In the genomic region with DNA sequence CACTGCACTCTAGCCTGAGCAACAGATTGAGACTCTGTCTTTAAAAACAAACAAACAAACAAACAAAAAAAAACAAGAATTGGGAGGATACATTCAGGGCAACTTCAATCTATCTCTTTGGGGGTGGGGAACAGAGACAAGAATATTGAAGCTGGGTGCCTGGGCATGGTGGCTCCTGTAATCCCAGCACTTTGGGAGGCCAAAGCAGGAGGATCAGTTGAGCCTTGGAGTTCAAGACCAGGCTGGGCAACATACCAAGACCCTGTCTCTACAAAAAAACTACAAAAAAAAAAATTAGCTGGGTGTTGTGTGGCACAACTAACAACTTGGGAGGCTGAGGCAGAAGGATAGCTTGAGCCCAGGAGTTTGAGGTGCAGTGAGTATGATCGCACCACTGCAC, we compare ENCODE assay signal across 9 cellular contexts. TPM values are rescaled to one million over a fixed set of nuclear protein-coding genes. Genes with fewer than 3 reads are reported as not detected.
DNase-seq lines count a peak whose midpoint lies in the region; ATAC-seq and TF ChIP-seq lines count a peak whose summit lies in the region.
"Had no signal": no experiment of that assay in that cellular context is flagged by ENCODE, and none has a peak within 500 bp of the region (broad histone marks: within the 10 kb centered on the region; RNA-seq: fewer than 3 reads in every experiment).

No MANE protein-coding gene starts in this region.

- no peak for TF ChIP-seq EP300 in SK-N-SH (IDR thresholded peaks at IDR 0.05; ENCODE audit: borderline replicate concordance in 1 of 2, low read depth in 1 of 2, low read length in 1 of 2)

- H3K4me3 Mint-ChIP-seq in activated CD4-positive, alpha-beta memory T cell treated with anti-CD3 and anti-CD28 coated beads, Interleukin-2, amount 10 ng/mL, durations not matched to agents 7 days and 5 days: peak overlapping the region; percentile 81
- peak overlapping the region; percentile 74 to 83 for H3K4me3 Mint-ChIP-seq in stimulated activated naive CD8-positive, alpha-beta T cell treated with anti-CD3 and anti-CD28 coated beads, Interleukin-15, amount 100 ng/mL, for 72 hours

- H3K9ac ChIP-seq in SK-N-SH (peak overlapping the region; percentile 89), iPS-18a (ENCODE audit: low read length) (peak overlapping the region; percentile 63)

- H4K20me1 ChIP-seq in SK-N-SH (ENCODE audit: insufficient read depth): peaks cover 38% of the 10 kb centered on the region

- no peak overlapping the region for H3K27ac ChIP-seq in SK-N-SH (ENCODE audit: low read depth in 2 of 2, low read length in 1 of 2)
- no peak overlapping the region for H3K27ac ChIP-seq in iPS-18a (ENCODE audit: low read length)

- peak overlapping the region; percentile 100 for H3K4me2 ChIP-seq in SK-N-SH

- ATAC-seq in SK-N-SH treated with all-trans-retinoic acid at 6 μM for 48 hours (no peak), HG03342 (IDR thresholded peaks at IDR 0.05; ENCODE audit: unreplicated experiment) (no peak)
- ATAC-seq in stimulated activated naive CD8-positive, alpha-beta T cell treated with anti-CD3 and anti-CD28 coated beads, Interleukin-15, amount 100 ng/mL, for 72 hours: no peak

- H3K4me1 Mint-ChIP-seq in activated CD4-positive, alpha-beta memory T cell treated with anti-CD3 and anti-CD28 coated beads, Interleukin-2, amount 10 ng/mL, durations not matched to agents 7 days and 5 days: peaks cover 46% of the 10 kb centered on the region
- peaks cover 50% of the 10 kb centered on the region for H3K4me1 Mint-ChIP-seq in stimulated activated naive CD8-positive, alpha-beta T cell treated with anti-CD3 and anti-CD28 coated beads, Interleukin-15, amount 100 ng/mL, for 72 hours

- no peaks in the 10 kb centered on the region for H3K27me3 Mint-ChIP-seq in activated CD4-positive, alpha-beta memory T cell treated with anti-CD3 and anti-CD28 coated beads, Interleukin-2, amount 10 ng/mL, durations not matched to agents 7 days and 5 days
- no peaks in the 10 kb centered on the region for H3K27me3 Mint-ChIP-seq in stimulated activated naive CD8-positive, alpha-beta T cell treated with anti-CD3 and anti-CD28 coated beads, Interleukin-15, amount 100 ng/mL, for 72 hours

- H3K36me3 ChIP-seq in SK-N-SH (replicated peaks in 1 of 2; ENCODE audit: control insufficient read depth in 1 of 2, insufficient read depth in 2 of 2, low read length in 1 of 2) (peaks cover 2 to 4% of the 10 kb centered on the region in 2 experiments), iPS-18a (ENCODE audit: control insufficient read depth, low read depth, low read length) (no peaks in the 10 kb centered on the region)

- no peaks in the 10 kb centered on the region for H3K9me2 ChIP-seq in SK-N-SH

- DNase-seq in SK-N-SH: no peak
- DNase-seq in activated CD4-positive, alpha-beta memory T cell treated with anti-CD3 and anti-CD28 coated beads, Interleukin-2, amount 10 ng/mL, durations not matched to agents 7 days and 5 days: no peak
- no peak for DNase-seq in stimulated activated naive CD8-positive, alpha-beta T cell treated with anti-CD3 and anti-CD28 coated beads, Interleukin-15, amount 100 ng/mL, for 72 hours
- DNase-seq in UCSD-AML1 (lab: John Stamatoyannopoulos, UW; ENCODE audit: unreplicated experiment): no peak
- DNase-seq in HT-29 (ENCODE audit: low spot score): no peak
- DNase-seq: SHP77 had no signal

- H3K79me2 ChIP-seq in SK-N-SH (ENCODE audit: insufficient read depth): peaks cover 81% of the 10 kb centered on the region

- no peaks in the 10 kb centered on the region for H3K9me3 ChIP-seq in SK-N-SH
- no peaks in the 10 kb centered on the region for H3K9me3 ChIP-seq in iPS-18a (ENCODE audit: control insufficient read depth, low read depth, low read length)

- POLR2A ChIA-PET in SK-N-SH (lab: Yijun Ruan, JAX): no interaction called here
- POLR2A ChIA-PET in activated CD4-positive, alpha-beta memory T cell treated with anti-CD3 and anti-CD28 coated beads, Interleukin-2, amount 10 ng/mL, durations not matched to agents 7 days and 5 days (lab: Charles Lee): interaction anchor here (0.6 to 7.1 kb wide), 5 partner anchors 15 to 683 kb away, joined by 3 to 100 read pairs (median 3); a partner anchor contains a TSS

- H3K27me3 ChIP-seq in SK-N-SH (ENCODE audit: insufficient read depth): no peaks in the 10 kb centered on the region
- H3K27me3 ChIP-seq in iPS-18a (ENCODE audit: control insufficient read depth, insufficient read depth, low read length): peaks cover 34% of the 10 kb centered on the region

- TF ChIP-seq RAD21 in SK-N-SH (IDR thresholded peaks at IDR 0.05; ENCODE audit: low read length): no peak

- H3K4me1 ChIP-seq in SK-N-SH (ENCODE audit: control insufficient read depth in 1 of 2, insufficient read depth in 2 of 2, low read depth in 1 of 2, low read length in 1 of 2) (peaks cover 0 to 13% of the 10 kb centered on the region in 2 experiments; a peak in 1 of 4 replicates), iPS-18a (ENCODE audit: control insufficient read depth, low read depth, low read length) (no peaks in the 10 kb centered on the region)

- peak overlapping the region; percentile 66 for H3K27ac Mint-ChIP-seq in activated CD4-positive, alpha-beta memory T cell treated with anti-CD3 and anti-CD28 coated beads, Interleukin-2, amount 10 ng/mL, durations not matched to agents 7 days and 5 days
- H3K27ac Mint-ChIP-seq in stimulated activated naive CD8-positive, alpha-beta T cell treated with anti-CD3 and anti-CD28 coated beads, Interleukin-15, amount 100 ng/mL, for 72 hours: peak overlapping the region; percentile 52 to 91

- peaks cover 4% of the 10 kb centered on the region for H3K36me3 Mint-ChIP-seq in activated CD4-positive, alpha-beta memory T cell treated with anti-CD3 and anti-CD28 coated beads, Interleukin-2, amount 10 ng/mL, durations not matched to agents 7 days and 5 days (ENCODE audit: low read depth)

- no peaks in the 10 kb centered on the region for H3K9me3 Mint-ChIP-seq in activated CD4-positive, alpha-beta memory T cell treated with anti-CD3 and anti-CD28 coated beads, Interleukin-2, amount 10 ng/mL, durations not matched to agents 7 days and 5 days
- H3K9me3 Mint-ChIP-seq in stimulated activated naive CD8-positive, alpha-beta T cell treated with anti-CD3 and anti-CD28 coated beads, Interleukin-15, amount 100 ng/mL, for 72 hours: no peaks in the 10 kb centered on the region

- peaks cover 7% of the 10 kb centered on the region for H3F3A ChIP-seq in SK-N-SH (replicated peaks; ENCODE audit: insufficient read depth)

- CTCF ChIA-PET in SK-N-SH (lab: Yijun Ruan, JAX): interaction anchor here (1.1 to 5.0 kb wide), 4 partner anchors 44 to 56 kb away, joined by 3 to 25 read pairs (median 4); no protein-coding TSS in a partner anchor
- CTCF ChIA-PET in activated CD4-positive, alpha-beta memory T cell treated with anti-CD3 and anti-CD28 coated beads, Interleukin-2, amount 10 ng/mL, durations not matched to agents 7 days and 5 days (lab: Charles Lee): interaction anchor here (2.4 kb wide), 1 partner anchor 44 kb away, joined by 12 read pairs; no protein-coding TSS in a partner anchor

- no peak for TF ChIP-seq CTCF in SK-N-SH (IDR thresholded peaks at IDR 0.05)

- H2AFZ ChIP-seq in SK-N-SH (ENCODE audit: low read depth): no peak overlapping the region

- WGBS in SK-N-SH (ENCODE audit: low lambda C conversion rate): 42% methylated on average over 1 of the region's 1 CpG

- peak overlapping the region; percentile 76 to 81 for H3K4me3 ChIP-seq in SK-N-SH (ENCODE audit: low read depth in 2 of 2, low read length in 1 of 2)
- H3K4me3 ChIP-seq in iPS-18a (ENCODE audit: low read length): peak overlapping the region; percentile 81

TF ChIP-seq in SK-N-SH, 30 proteins besides CTCF, POLR2A, EP300 and RAD21 (continues in another document):
- TF ChIP-seq ELF1 (IDR thresholded peaks at IDR 0.05) (no peak), SMC3 (IDR thresholded peaks at IDR 0.05; ENCODE audit: low read depth, low read length) (no peak), RXRA (IDR thresholded peaks at IDR 0.05; ENCODE audit: borderline replicate concordance, low read depth) (no peak), MEF2A (IDR thresholded peaks at IDR 0.05; ENCODE audit: borderline replicate concordance, low read depth) (no peak), TAF1 (IDR thresholded peaks at IDR 0.05; ENCODE audit: borderline replicate concordance, low read depth, low read length) (no peak), NFIC (IDR thresholded peaks at IDR 0.05; ENCODE audit: borderline replicate concordance) (no peak)

TF ChIP-seq in SK-N-SH treated with all-trans-retinoic acid at 6 μM for 48 hours, 23 proteins besides CTCF, POLR2A, EP300 and RAD21:
- no peak for TF ChIP-seq ZNF565 (CRISPR knock-in tag; conservative IDR thresholded peaks at IDR 0.05; ENCODE audit: low read depth)
- no peak for TF ChIP-seq ZFP3 (CRISPR knock-in tag; IDR thresholded peaks at IDR 0.05)

RNA-seq across cellular contexts. Expression of a gene that starts 1.2 kb away (rescaled TPM):
- 25.8 and 26.7 TPM in 2 replicates for polyA plus RNA-seq in SK-N-SH (2012; rRNA removed)
- 9.3 and 12.6 TPM in 2 replicates for polyA plus RNA-seq in SK-N-SH (2012; cell fraction: cytosol; rRNA removed)
- polyA plus RNA-seq in SK-N-SH (2012; cell fraction: nucleus; rRNA removed): 72.8 and 106 TPM in 2 replicates
- 10 to 100 TPM; 36.6 to 39.3 TPM for total RNA-seq in activated CD4-positive, alpha-beta memory T cell treated with anti-CD3 and anti-CD28 coated beads, Interleukin-2, amount 10 ng/mL, durations not matched to agents 7 days and 5 days
- total RNA-seq in HT-29 (2014; rRNA removed; shearing (Covaris generic)): 95.8 and 106 TPM in 2 replicates

RNA-seq across cellular contexts. Expression of a gene that starts 16.4 kb away (rescaled TPM):
- polyA plus RNA-seq in SK-N-SH (2012; rRNA removed): 28.0 and 34.2 TPM in 2 replicates
- polyA plus RNA-seq in SK-N-SH (2012; cell fraction: cytosol; rRNA removed): 20.4 and 23.3 TPM in 2 replicates
- 72.9 and 92.5 TPM in 2 replicates for polyA plus RNA-seq in SK-N-SH (2012; cell fraction: nucleus; rRNA removed)
- total RNA-seq in activated CD4-positive, alpha-beta memory T cell treated with anti-CD3 and anti-CD28 coated beads, Interleukin-2, amount 10 ng/mL, durations not matched to agents 7 days and 5 days: 100 to 1,000 TPM; 235 to 248 TPM
- total RNA-seq in HT-29 (2014; rRNA removed; shearing (Covaris generic)): 70.5 and 73.7 TPM in 2 replicates
